ENCODE assay signal across 2 cellular contexts in the genomic region with DNA sequence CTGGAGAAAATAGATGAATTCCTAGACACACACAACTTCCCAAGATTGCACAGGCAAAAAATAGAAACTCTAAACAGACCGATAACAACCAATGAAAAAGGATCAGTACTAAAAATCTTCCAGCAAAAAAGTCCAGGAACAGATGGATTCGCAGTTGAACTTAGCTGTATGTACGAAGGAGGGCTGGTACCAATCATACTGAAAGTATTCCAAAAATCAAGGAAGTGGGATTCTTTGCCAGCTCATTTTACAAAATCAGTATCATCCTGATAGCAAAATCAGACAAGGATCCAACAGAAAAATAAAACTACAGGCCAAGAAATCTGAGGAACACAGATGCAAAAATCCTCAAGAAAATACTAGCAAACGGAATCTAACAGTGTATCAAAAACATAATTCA.
TF ChIP-seq lines count a peak whose summit lies in the region.

No MANE protein-coding gene starts in this region.

TF ChIP-seq in SK-N-SH, 30 proteins besides CTCF, POLR2A, EP300 and RAD21:
- TF ChIP-seq YY1 (IDR thresholded peaks at IDR 0.05; ENCODE audit: low read depth), result no peak
- peak; percentile 25; the same call in 1 of the 2 replicates for TF ChIP-seq TCF12 (IDR thresholded peaks at IDR 0.05)
- no peak for TF ChIP-seq FOXJ3 (CRISPR knock-in tag; IDR thresholded peaks at IDR 0.05)
- peak; percentile 39 for TF ChIP-seq NFIC (IDR thresholded peaks at IDR 0.05; ENCODE audit: borderline replicate concordance)
- TF ChIP-seq, protein P1, sequence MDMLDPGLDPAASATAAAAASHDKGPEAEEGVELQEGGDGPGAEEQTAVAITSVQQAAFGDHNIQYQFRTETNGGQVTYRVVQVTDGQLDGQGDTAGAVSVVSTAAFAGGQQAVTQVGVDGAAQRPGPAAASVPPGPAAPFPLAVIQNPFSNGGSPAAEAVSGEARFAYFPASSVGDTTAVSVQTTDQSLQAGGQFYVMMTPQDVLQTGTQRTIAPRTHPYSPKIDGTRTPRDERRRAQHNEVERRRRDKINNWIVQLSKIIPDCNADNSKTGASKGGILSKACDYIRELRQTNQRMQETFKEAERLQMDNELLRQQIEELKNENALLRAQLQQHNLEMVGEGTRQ (IDR thresholded peaks at IDR 0.05; ENCODE audit: borderline replicate concordance, low read depth, low read length), result no peak
- TF ChIP-seq, protein P2, sequence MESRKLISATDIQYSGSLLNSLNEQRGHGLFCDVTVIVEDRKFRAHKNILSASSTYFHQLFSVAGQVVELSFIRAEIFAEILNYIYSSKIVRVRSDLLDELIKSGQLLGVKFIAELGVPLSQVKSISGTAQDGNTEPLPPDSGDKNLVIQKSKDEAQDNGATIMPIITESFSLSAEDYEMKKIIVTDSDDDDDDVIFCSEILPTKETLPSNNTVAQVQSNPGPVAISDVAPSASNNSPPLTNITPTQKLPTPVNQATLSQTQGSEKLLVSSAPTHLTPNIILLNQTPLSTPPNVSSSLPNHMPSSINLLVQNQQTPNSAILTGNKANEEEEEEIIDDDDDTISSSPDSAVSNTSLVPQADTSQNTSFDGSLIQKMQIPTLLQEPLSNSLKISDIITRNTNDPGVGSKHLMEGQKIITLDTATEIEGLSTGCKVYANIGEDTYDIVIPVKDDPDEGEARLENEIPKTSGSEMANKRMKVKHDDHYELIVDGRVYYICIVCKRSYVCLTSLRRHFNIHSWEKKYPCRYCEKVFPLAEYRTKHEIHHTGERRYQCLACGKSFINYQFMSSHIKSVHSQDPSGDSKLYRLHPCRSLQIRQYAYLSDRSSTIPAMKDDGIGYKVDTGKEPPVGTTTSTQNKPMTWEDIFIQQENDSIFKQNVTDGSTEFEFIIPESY (IDR thresholded peaks at IDR 0.05; ENCODE audit: borderline replicate concordance, low read depth), result no peak
- TF ChIP-seq, protein P3, sequence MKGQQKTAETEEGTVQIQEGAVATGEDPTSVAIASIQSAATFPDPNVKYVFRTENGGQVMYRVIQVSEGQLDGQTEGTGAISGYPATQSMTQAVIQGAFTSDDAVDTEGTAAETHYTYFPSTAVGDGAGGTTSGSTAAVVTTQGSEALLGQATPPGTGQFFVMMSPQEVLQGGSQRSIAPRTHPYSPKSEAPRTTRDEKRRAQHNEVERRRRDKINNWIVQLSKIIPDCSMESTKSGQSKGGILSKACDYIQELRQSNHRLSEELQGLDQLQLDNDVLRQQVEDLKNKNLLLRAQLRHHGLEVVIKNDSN (IDR thresholded peaks at IDR 0.05; ENCODE audit: borderline replicate concordance, low read depth), result no peak
- TF ChIP-seq EZH2phosphoT487 (IDR thresholded peaks at IDR 0.05; ENCODE audit: borderline replicate concordance, low read depth), result no peak
- TF ChIP-seq NRF1 (IDR thresholded peaks at IDR 0.05; ENCODE audit: low read depth, low read length), result no peak
- TF ChIP-seq SIN3A (IDR thresholded peaks at IDR 0.05; ENCODE audit: borderline replicate concordance, low read depth, low read length), result no peak
- peak; percentile 78; the same call in 1 of the 2 replicates for TF ChIP-seq ELF1 (IDR thresholded peaks at IDR 0.05)

TF ChIP-seq in SK-N-SH treated with all-trans-retinoic acid at 6 μM for 48 hours, 23 proteins besides CTCF, POLR2A, EP300 and RAD21:
- no peak for TF ChIP-seq ZC3H10 (CRISPR knock-in tag; IDR thresholded peaks at IDR 0.05)
- TF ChIP-seq ARNTL (CRISPR knock-in tag; IDR thresholded peaks at IDR 0.05; ENCODE audit: borderline replicate concordance, low read depth), result no peak
- TF ChIP-seq, protein P4, sequence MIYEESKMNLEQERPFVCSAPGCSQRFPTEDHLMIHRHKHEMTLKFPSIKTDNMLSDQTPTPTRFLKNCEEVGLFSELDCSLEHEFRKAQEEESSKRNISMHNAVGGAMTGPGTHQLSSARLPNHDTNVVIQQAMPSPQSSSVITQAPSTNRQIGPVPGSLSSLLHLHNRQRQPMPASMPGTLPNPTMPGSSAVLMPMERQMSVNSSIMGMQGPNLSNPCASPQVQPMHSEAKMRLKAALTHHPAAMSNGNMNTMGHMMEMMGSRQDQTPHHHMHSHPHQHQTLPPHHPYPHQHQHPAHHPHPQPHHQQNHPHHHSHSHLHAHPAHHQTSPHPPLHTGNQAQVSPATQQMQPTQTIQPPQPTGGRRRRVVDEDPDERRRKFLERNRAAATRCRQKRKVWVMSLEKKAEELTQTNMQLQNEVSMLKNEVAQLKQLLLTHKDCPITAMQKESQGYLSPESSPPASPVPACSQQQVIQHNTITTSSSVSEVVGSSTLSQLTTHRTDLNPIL (CRISPR knock-in tag; IDR thresholded peaks at IDR 0.05; ENCODE audit: low read depth), result no peak
- no peak for TF ChIP-seq ESRRG (CRISPR knock-in tag; IDR thresholded peaks at IDR 0.05)
- no peak for TF ChIP-seq RARB (CRISPR knock-in tag; IDR thresholded peaks at IDR 0.05)
- TF ChIP-seq ZNF8 (CRISPR knock-in tag; IDR thresholded peaks at IDR 0.05), result no peak
- no peak for TF ChIP-seq GLIS3 (CRISPR knock-in tag; IDR thresholded peaks at IDR 0.05)
- no peak for TF ChIP-seq SNAI2 (CRISPR knock-in tag; IDR thresholded peaks at IDR 0.05)
- TF ChIP-seq BACH2 (CRISPR knock-in tag; IDR thresholded peaks at IDR 0.05; ENCODE audit: borderline replicate concordance), result no peak
- no peak for TF ChIP-seq CSDC2 (CRISPR knock-in tag; IDR thresholded peaks at IDR 0.05)
- TF ChIP-seq ISL1 (CRISPR knock-in tag; IDR thresholded peaks at IDR 0.05), result no peak
- TF ChIP-seq TCF4 (CRISPR knock-in tag; IDR thresholded peaks at IDR 0.05; ENCODE audit: borderline replicate concordance), result no peak
- no peak for TF ChIP-seq ZNF565 (CRISPR knock-in tag; conservative IDR thresholded peaks at IDR 0.05; ENCODE audit: low read depth)
- no peak for TF ChIP-seq ZNF70 (CRISPR knock-in tag; IDR thresholded peaks at IDR 0.05)
- TF ChIP-seq, protein P5, sequence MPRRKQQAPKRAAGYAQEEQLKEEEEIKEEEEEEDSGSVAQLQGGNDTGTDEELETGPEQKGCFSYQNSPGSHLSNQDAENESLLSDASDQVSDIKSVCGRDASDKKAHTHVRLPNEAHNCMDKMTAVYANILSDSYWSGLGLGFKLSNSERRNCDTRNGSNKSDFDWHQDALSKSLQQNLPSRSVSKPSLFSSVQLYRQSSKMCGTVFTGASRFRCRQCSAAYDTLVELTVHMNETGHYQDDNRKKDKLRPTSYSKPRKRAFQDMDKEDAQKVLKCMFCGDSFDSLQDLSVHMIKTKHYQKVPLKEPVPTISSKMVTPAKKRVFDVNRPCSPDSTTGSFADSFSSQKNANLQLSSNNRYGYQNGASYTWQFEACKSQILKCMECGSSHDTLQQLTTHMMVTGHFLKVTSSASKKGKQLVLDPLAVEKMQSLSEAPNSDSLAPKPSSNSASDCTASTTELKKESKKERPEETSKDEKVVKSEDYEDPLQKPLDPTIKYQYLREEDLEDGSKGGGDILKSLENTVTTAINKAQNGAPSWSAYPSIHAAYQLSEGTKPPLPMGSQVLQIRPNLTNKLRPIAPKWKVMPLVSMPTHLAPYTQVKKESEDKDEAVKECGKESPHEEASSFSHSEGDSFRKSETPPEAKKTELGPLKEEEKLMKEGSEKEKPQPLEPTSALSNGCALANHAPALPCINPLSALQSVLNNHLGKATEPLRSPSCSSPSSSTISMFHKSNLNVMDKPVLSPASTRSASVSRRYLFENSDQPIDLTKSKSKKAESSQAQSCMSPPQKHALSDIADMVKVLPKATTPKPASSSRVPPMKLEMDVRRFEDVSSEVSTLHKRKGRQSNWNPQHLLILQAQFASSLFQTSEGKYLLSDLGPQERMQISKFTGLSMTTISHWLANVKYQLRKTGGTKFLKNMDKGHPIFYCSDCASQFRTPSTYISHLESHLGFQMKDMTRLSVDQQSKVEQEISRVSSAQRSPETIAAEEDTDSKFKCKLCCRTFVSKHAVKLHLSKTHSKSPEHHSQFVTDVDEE (CRISPR knock-in tag; IDR thresholded peaks at IDR 0.05), result no peak
- TF ChIP-seq, protein P6, sequence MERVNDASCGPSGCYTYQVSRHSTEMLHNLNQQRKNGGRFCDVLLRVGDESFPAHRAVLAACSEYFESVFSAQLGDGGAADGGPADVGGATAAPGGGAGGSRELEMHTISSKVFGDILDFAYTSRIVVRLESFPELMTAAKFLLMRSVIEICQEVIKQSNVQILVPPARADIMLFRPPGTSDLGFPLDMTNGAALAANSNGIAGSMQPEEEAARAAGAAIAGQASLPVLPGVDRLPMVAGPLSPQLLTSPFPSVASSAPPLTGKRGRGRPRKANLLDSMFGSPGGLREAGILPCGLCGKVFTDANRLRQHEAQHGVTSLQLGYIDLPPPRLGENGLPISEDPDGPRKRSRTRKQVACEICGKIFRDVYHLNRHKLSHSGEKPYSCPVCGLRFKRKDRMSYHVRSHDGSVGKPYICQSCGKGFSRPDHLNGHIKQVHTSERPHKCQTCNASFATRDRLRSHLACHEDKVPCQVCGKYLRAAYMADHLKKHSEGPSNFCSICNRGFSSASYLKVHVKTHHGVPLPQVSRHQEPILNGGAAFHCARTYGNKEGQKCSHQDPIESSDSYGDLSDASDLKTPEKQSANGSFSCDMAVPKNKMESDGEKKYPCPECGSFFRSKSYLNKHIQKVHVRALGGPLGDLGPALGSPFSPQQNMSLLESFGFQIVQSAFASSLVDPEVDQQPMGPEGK (CRISPR knock-in tag; IDR thresholded peaks at IDR 0.05; ENCODE audit: borderline replicate concordance), result no peak
TF ChIP-seq in SK-N-SH treated with all-trans-retinoic acid at 6 μM for 48 hours: peak in this region for 0.
